Comparison of ENCODE assay signal across 26 cellular contexts in genomic region chr10:48790740-48791044, GRCh38.
"Had no signal": no experiment of that assay in that cellular context is flagged by ENCODE, and none has a peak within 500 bp of the region (broad histone marks: within the 10 kb centered on the region; RNA-seq: fewer than 3 reads in every experiment).

No MANE protein-coding gene starts in this region.

- DNase-seq: cortex of kidney; foreskin fibroblast; gastrocnemius medialis; head of caudate nucleus; mesenchymal stem cell; mucosa of descending colon; naive B cell; stimulated activated CD4-positive, alpha-beta T cell treated with anti-CD3 and anti-CD28 coated beads, Interleukin-12 subunit alpha, Interleukin-12 subunit beta, amount 100 ng/mL, for 4 hours; stimulated activated CD4-positive, alpha-beta T cell treated with anti-CD3 and anti-CD28 coated beads, Interleukin-1b, Interleukin-23, amount 100 ng/mL, for 48 hours; stimulated activated CD4-positive, alpha-beta T cell treated with anti-CD3 and anti-CD28 coated beads, Interleukin-4, amount 100 ng/mL, for 1 hour; stimulated activated CD8-positive, alpha-beta memory T cell treated with anti-CD3 and anti-CD28 coated beads, Interleukin-4, amount 100 ng/mL, for 48 hours; stimulated activated naive CD4-positive, alpha-beta T cell treated with Interleukin-2 at 50 U/mL for 16 hours; stomach; thyroid gland; trophoblast cell had no signal

- H3K9me3 ChIP-seq: gastrocnemius medialis, mucosa of descending colon, stomach, thyroid gland, vagina had no signal

- ATAC-seq: gastrocnemius medialis; left lobe of liver; mucosa of descending colon; natural killer cell treated with Interleukin-12 subunit alpha and Interleukin-12 subunit beta and Interleukin-15 and Interleukin-18, amount 100 ng/mL, for 72 hours; sciatic nerve had no signal

- H3K4me3 ChIP-seq: gastrocnemius medialis, lung, mucosa of descending colon, smooth muscle cell, stomach, thyroid gland, vagina had no signal

- H3K27ac Mint-ChIP-seq: mesothelial cell of epicardium; natural killer cell treated with Interleukin-12 subunit alpha and Interleukin-12 subunit beta and Interleukin-15 and Interleukin-18, amount 100 ng/mL, for 72 hours; progenitor cell of endocrine pancreas had no signal

- H3K4me3 Mint-ChIP-seq: mesothelial cell of epicardium; naive B cell; natural killer cell treated with Interleukin-12 subunit alpha and Interleukin-12 subunit beta and Interleukin-15 and Interleukin-18, amount 100 ng/mL, for 72 hours; neural crest cell had no signal

- FAIRE-seq: keratinocyte had no signal

- H3K79me2 ChIP-seq: parathyroid adenoma had no signal

- H2AFZ ChIP-seq: parathyroid adenoma had no signal

- H3K36me3 ChIP-seq: gastrocnemius medialis, stomach, thyroid gland, vagina had no signal

- H3K9me3 Mint-ChIP-seq: naive B cell; natural killer cell treated with Interleukin-12 subunit alpha and Interleukin-12 subunit beta and Interleukin-15 and Interleukin-18, amount 100 ng/mL, for 72 hours had no signal

- H3K36me3 Mint-ChIP-seq: mesothelial cell of epicardium; natural killer cell treated with Interleukin-12 subunit alpha and Interleukin-12 subunit beta and Interleukin-15 and Interleukin-18, amount 100 ng/mL, for 72 hours had no signal

- H3K4me1 Mint-ChIP-seq: mesothelial cell of epicardium, neural crest cell had no signal

- H3K4me2 ChIP-seq: smooth muscle cell had no signal

- H3K4me1 ChIP-seq: gastrocnemius medialis, parathyroid adenoma had no signal

- H3K27me3 ChIP-seq: gastrocnemius medialis, thyroid gland, vagina had no signal

- H3K27me3 Mint-ChIP-seq: naive B cell had no signal

- H3K27ac ChIP-seq: gastrocnemius medialis, parathyroid adenoma, stomach, thyroid gland, vagina had no signal

- H3K9ac ChIP-seq: parathyroid adenoma had no signal
